Comparison of ENCODE assay signal across 8 cellular contexts in the genomic region with DNA sequence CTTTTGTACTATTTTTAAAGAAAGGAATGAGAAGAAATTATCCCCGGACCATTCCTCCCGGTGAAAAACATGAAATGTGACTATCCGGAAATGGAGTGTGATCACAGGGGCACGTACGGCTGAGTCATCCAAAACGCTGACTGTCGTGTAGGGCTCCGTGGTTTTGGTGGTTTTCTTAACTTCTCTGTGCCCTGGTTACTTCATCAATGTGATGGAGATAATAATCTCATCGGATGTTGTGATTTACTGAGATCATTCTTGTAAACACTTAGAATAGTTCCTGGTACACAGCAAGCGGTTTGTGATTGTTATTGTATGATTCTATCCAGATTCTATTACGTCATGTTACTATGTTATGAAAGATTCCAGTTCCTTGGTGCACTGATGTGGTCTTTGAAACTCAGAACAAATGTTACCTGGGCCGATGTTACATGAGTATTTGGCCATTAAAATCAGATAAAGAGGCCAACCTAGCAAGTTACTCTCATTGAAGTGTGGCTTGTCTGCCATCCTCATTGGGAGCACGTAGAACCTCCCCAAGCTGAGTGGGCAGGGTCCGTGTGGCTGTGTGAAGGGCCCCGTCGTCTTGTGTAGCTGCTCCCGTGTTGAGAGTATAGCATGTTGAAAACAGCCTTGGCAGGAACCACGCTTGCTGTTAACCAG.
DNase-seq lines count a peak whose midpoint lies in the region; ATAC-seq and TF ChIP-seq lines count a peak whose summit lies in the region.

No MANE protein-coding gene starts in this region.

- peak; percentile 95 for DNase-seq in RKO (ENCODE audit: low spot score)
- DNase-seq in activated T-helper 1 cell treated with anti-CD3 and anti-CD28 coated beads, Interleukin-2, amount 50 U/mL, for 16 hours (ENCODE audit: low read depth in 1 of 2, low spot score in 1 of 2), result peak; percentile 41 to 61
- DNase-seq in kidney epithelial cell (ENCODE audit: low read depth), result peak; percentile 61
- peak; percentile 18 to 58 for DNase-seq in stimulated activated CD8-positive, alpha-beta memory T cell treated with anti-CD3 and anti-CD28 coated beads, Interleukin-4, amount 100 ng/mL, for 1 hour (ENCODE audit: low read depth in 2 of 2, low spot score in 1 of 2)
- DNase-seq in NCI-H2171 (lab: John Stamatoyannopoulos, UW), result no peak
- no peak for DNase-seq in G401 (ENCODE audit: low spot score)

- in situ Hi-C loops in G401 (cut with HindIII; ENCODE audit: low sequenced_read_pairs), result no loop called here

- no peaks in the 10 kb centered on the region for H3K36me3 ChIP-seq in kidney epithelial cell (ENCODE audit: control insufficient read depth, insufficient read depth, low read length)

- no peak overlapping the region for H3K4me3 ChIP-seq in kidney epithelial cell (ENCODE audit: low read depth, low read length)

- H3K27me3 ChIP-seq in kidney epithelial cell (ENCODE audit: control insufficient read depth, insufficient read depth, low read length), result no peaks in the 10 kb centered on the region

- no peak for TF ChIP-seq CTCF in kidney epithelial cell (IDR thresholded peaks at IDR 0.05; ENCODE audit: insufficient read depth, low read length, poor library complexity, severe bottlenecking)

- peak; percentile 89 for ATAC-seq in GM18505 (IDR thresholded peaks at IDR 0.05; ENCODE audit: unreplicated experiment)
- peak; percentile 86 for ATAC-seq in HG02973 (IDR thresholded peaks at IDR 0.05; ENCODE audit: unreplicated experiment)

- TF ChIP-seq POLR2A in GM18505 (IDR thresholded peaks at IDR 0.05; ENCODE audit: borderline replicate concordance, extremely low read depth, insufficient read depth, insufficient read length), result peak; percentile 50

Comparison
In these comparisons a context has a peak if more than half of its experiments do, and no peak if none do; other contexts are left out.
1. DNase-seq: peak in RKO (single experiment), activated T-helper 1 cell treated with anti-CD3 and anti-CD28 coated beads, Interleukin-2, amount 50 U/mL, for 16 hours (2 of 2), kidney epithelial cell (single experiment) and stimulated activated CD8-positive, alpha-beta memory T cell treated with anti-CD3 and anti-CD28 coated beads, Interleukin-4, amount 100 ng/mL, for 1 hour (2 of 2); none in NCI-H2171 (single experiment) and G401 (single experiment).